ENCODE assay signal across 1 cellular context in genomic region chr10:132571565-132572544, GRCh38.
A peak's percentile ranks its signal among the peaks of the same experiment; 100 is the strongest.
TF ChIP-seq lines count a peak whose summit lies in the region.

No MANE protein-coding gene starts in this region.

TF ChIP-seq in GM12878, 131 proteins besides CTCF, POLR2A, EP300 and RAD21 (continued from another document and continues in another):
- no peak; the same call in 1 of the 2 replicates for TF ChIP-seq ZNF687 (IDR thresholded peaks at IDR 0.05)
- 0 out of 2 replicates have a peak, but pooled peaks have one; percentile 40 for TF ChIP-seq STAT3 (IDR thresholded peaks at IDR 0.05; ENCODE audit: low read depth, low read length)
- TF ChIP-seq ASH2L (IDR thresholded peaks at IDR 0.05; ENCODE audit: borderline replicate concordance, low read depth): no peak
- TF ChIP-seq PML (IDR thresholded peaks at IDR 0.05; ENCODE audit: low read length): no peak
- peak; percentile 82; the same call in 1 of the 2 replicates for TF ChIP-seq MTA3 (IDR thresholded peaks at IDR 0.05; ENCODE audit: borderline replicate concordance, low read length)
- no peak for TF ChIP-seq USF1 (IDR thresholded peaks at IDR 0.05; ENCODE audit: borderline replicate concordance, extremely low read length, insufficient read depth, low read depth, low read length)
- no peak for TF ChIP-seq SPI1 (IDR thresholded peaks at IDR 0.05; ENCODE audit: borderline replicate concordance, insufficient read depth, low read depth, low read length)
- no peak for TF ChIP-seq NRF1 (conservative IDR thresholded peaks at IDR 0.05; ENCODE audit: low read depth, low read length)
- no peak for TF ChIP-seq ATF3 (IDR thresholded peaks at IDR 0.05; ENCODE audit: borderline replicate concordance, extremely low read depth, low read depth, low read length)
- TF ChIP-seq BHLHE40 (IDR thresholded peaks at IDR 0.05; ENCODE audit: borderline replicate concordance in 1 of 2, low read depth in 2 of 2, low read length in 1 of 2): peak; percentile 85 to 87
- TF ChIP-seq HSF1 (IDR thresholded peaks at IDR 0.05; ENCODE audit: low read depth, low read length): no peak
- no peak for TF ChIP-seq NFYA (IDR thresholded peaks at IDR 0.05; ENCODE audit: borderline replicate concordance, low read depth, low read length)
- TF ChIP-seq NBN (IDR thresholded peaks at IDR 0.05): no peak; the same call in 1 of the 2 replicates
- 0 out of 3 replicates have a peak, but pooled peaks of 1 of the 2 experiments have one; percentile 5 for TF ChIP-seq EGR1 (IDR thresholded peaks at IDR 0.05; ENCODE audit: borderline replicate concordance in 1 of 2, low read depth in 2 of 2, low read length in 2 of 2)
- peak; percentile 96 for TF ChIP-seq SMARCA5 (IDR thresholded peaks at IDR 0.05)
- no peak for TF ChIP-seq SREBF1 (IDR thresholded peaks at IDR 0.05; ENCODE audit: low read length)
- TF ChIP-seq TARDBP (IDR thresholded peaks at IDR 0.05; ENCODE audit: borderline replicate concordance): 0 out of 2 replicates have a peak, but pooled peaks have one; percentile 74
- peak; percentile 96 for TF ChIP-seq BCL11A (IDR thresholded peaks at IDR 0.05; ENCODE audit: low read depth, low read length)
- TF ChIP-seq ETV6 (conservative IDR thresholded peaks at IDR 0.05 in 1 of 2, IDR thresholded peaks at IDR 0.05 in 1 of 2; ENCODE audit: borderline replicate concordance in 1 of 2, low read depth in 1 of 2): peak in 1 of 2 experiments; percentile 91; a peak in 2 of 4 replicates
- peak; percentile 82 for TF ChIP-seq RELB (IDR thresholded peaks at IDR 0.05; ENCODE audit: low read depth)
- TF ChIP-seq ZNF622 (IDR thresholded peaks at IDR 0.05): no peak
- TF ChIP-seq SMAD1 (IDR thresholded peaks at IDR 0.05; ENCODE audit: low read depth, partially characterized antibody): peak; percentile 86
- no peak for TF ChIP-seq HDAC6 (IDR thresholded peaks at IDR 0.05; ENCODE audit: unreplicated experiment)
- TF ChIP-seq NR2F1 (conservative IDR thresholded peaks at IDR 0.05): peak; percentile 65; the same call in 1 of the 2 replicates
- TF ChIP-seq ZZZ3 (IDR thresholded peaks at IDR 0.05; ENCODE audit: control insufficient read depth, insufficient read length, low read depth): no peak
- TF ChIP-seq TCF12 (IDR thresholded peaks at IDR 0.05; ENCODE audit: low read depth, low read length): peak; percentile 97
- TF ChIP-seq IKZF2 (IDR thresholded peaks at IDR 0.05): peak; percentile 87 to 90
- TF ChIP-seq POLR2AphosphoS5 (IDR thresholded peaks at IDR 0.05; ENCODE audit: low read length): peak; percentile 60
- TF ChIP-seq MEF2A (IDR thresholded peaks at IDR 0.05; ENCODE audit: insufficient read depth, low read depth, low read length): peak; percentile 68; the same call in 1 of the 2 replicates
- TF ChIP-seq PBX3 (IDR thresholded peaks at IDR 0.05; ENCODE audit: insufficient replicate concordance, low read depth, low read length): peak; percentile 5
- TF ChIP-seq BMI1 (IDR thresholded peaks at IDR 0.05; ENCODE audit: borderline replicate concordance): peak; percentile 59; the same call in 1 of the 2 replicates
- no peak for TF ChIP-seq NFXL1 (IDR thresholded peaks at IDR 0.05; ENCODE audit: borderline replicate concordance)
- TF ChIP-seq RBBP5 (conservative IDR thresholded peaks at IDR 0.05): no peak
- peak; percentile 96 for TF ChIP-seq ATF7 (IDR thresholded peaks at IDR 0.05; ENCODE audit: low read depth)
- peak; percentile 95 for TF ChIP-seq EED (IDR thresholded peaks at IDR 0.05; ENCODE audit: low read depth)
- no peak for TF ChIP-seq FOXK2 (IDR thresholded peaks at IDR 0.05)
- no peak for TF ChIP-seq KAT2A (conservative IDR thresholded peaks at IDR 0.05; ENCODE audit: control insufficient read depth, low read depth, low read length)
- no peak for TF ChIP-seq NR2C2 (IDR thresholded peaks at IDR 0.05; ENCODE audit: borderline replicate concordance, control insufficient read depth, insufficient read length, low read depth)
- TF ChIP-seq PAX8 (IDR thresholded peaks at IDR 0.05): no peak
- peak; percentile 44 for TF ChIP-seq RAD51 (IDR thresholded peaks at IDR 0.05)
- peak; percentile 99 for TF ChIP-seq YBX1 (IDR thresholded peaks at IDR 0.05)
- TF ChIP-seq REST (IDR thresholded peaks at IDR 0.05; ENCODE audit: low read depth, low read length): no peak
- peak; percentile 43 for TF ChIP-seq LARP7 (IDR thresholded peaks at IDR 0.05)
- TF ChIP-seq TCF3 (IDR thresholded peaks at IDR 0.05; ENCODE audit: borderline replicate concordance, insufficient read depth, low read depth, low read length): peak; percentile 93
- peak; percentile 79; the same call in 1 of the 2 replicates for TF ChIP-seq ZNF207 (IDR thresholded peaks at IDR 0.05; ENCODE audit: borderline replicate concordance)
- no peak for TF ChIP-seq SREBF2 (IDR thresholded peaks at IDR 0.05; ENCODE audit: low read length)
- TF ChIP-seq CBFB (IDR thresholded peaks at IDR 0.05; ENCODE audit: low read depth): peak; percentile 21
- TF ChIP-seq KLF5 (IDR thresholded peaks at IDR 0.05; ENCODE audit: partially characterized antibody): peak; percentile 51
- TF ChIP-seq CHD2 (IDR thresholded peaks at IDR 0.05; ENCODE audit: borderline replicate concordance, low read depth, low read length): 0 out of 2 replicates have a peak, but pooled peaks have one; percentile 63
- TF ChIP-seq PKNOX1 (IDR thresholded peaks at IDR 0.05): peak; percentile 56
- TF ChIP-seq SIN3A (IDR thresholded peaks at IDR 0.05; ENCODE audit: low read depth, low read length): peak; percentile 59; the same call in 1 of the 2 replicates
